1 cellular context compared by ENCODE assay signal in the genomic region with DNA sequence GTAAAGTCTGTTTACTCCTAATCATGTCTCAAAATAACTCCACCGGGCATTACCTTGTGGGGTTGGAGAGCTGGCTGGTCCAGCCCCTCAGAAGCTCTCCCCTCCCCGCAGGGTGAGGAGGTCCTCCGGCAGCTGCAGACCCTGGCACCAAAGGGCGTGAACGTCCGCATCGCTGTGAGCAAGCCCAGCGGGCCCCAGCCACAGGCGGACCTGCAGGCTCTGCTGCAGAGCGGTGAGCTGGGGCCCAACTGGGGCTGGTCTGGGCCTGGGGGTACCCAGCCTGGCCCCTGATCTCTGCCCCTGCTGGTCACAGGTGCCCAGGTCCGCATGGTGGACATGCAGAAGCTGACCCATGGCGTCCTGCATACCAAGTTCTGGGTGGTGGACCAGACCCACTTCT.
TF ChIP-seq lines count a peak whose summit lies in the region.

No MANE protein-coding gene starts in this region.

TF ChIP-seq in K562, 482 proteins besides CTCF, POLR2A, EP300 and RAD21:
- TF ChIP-seq, protein P1, sequence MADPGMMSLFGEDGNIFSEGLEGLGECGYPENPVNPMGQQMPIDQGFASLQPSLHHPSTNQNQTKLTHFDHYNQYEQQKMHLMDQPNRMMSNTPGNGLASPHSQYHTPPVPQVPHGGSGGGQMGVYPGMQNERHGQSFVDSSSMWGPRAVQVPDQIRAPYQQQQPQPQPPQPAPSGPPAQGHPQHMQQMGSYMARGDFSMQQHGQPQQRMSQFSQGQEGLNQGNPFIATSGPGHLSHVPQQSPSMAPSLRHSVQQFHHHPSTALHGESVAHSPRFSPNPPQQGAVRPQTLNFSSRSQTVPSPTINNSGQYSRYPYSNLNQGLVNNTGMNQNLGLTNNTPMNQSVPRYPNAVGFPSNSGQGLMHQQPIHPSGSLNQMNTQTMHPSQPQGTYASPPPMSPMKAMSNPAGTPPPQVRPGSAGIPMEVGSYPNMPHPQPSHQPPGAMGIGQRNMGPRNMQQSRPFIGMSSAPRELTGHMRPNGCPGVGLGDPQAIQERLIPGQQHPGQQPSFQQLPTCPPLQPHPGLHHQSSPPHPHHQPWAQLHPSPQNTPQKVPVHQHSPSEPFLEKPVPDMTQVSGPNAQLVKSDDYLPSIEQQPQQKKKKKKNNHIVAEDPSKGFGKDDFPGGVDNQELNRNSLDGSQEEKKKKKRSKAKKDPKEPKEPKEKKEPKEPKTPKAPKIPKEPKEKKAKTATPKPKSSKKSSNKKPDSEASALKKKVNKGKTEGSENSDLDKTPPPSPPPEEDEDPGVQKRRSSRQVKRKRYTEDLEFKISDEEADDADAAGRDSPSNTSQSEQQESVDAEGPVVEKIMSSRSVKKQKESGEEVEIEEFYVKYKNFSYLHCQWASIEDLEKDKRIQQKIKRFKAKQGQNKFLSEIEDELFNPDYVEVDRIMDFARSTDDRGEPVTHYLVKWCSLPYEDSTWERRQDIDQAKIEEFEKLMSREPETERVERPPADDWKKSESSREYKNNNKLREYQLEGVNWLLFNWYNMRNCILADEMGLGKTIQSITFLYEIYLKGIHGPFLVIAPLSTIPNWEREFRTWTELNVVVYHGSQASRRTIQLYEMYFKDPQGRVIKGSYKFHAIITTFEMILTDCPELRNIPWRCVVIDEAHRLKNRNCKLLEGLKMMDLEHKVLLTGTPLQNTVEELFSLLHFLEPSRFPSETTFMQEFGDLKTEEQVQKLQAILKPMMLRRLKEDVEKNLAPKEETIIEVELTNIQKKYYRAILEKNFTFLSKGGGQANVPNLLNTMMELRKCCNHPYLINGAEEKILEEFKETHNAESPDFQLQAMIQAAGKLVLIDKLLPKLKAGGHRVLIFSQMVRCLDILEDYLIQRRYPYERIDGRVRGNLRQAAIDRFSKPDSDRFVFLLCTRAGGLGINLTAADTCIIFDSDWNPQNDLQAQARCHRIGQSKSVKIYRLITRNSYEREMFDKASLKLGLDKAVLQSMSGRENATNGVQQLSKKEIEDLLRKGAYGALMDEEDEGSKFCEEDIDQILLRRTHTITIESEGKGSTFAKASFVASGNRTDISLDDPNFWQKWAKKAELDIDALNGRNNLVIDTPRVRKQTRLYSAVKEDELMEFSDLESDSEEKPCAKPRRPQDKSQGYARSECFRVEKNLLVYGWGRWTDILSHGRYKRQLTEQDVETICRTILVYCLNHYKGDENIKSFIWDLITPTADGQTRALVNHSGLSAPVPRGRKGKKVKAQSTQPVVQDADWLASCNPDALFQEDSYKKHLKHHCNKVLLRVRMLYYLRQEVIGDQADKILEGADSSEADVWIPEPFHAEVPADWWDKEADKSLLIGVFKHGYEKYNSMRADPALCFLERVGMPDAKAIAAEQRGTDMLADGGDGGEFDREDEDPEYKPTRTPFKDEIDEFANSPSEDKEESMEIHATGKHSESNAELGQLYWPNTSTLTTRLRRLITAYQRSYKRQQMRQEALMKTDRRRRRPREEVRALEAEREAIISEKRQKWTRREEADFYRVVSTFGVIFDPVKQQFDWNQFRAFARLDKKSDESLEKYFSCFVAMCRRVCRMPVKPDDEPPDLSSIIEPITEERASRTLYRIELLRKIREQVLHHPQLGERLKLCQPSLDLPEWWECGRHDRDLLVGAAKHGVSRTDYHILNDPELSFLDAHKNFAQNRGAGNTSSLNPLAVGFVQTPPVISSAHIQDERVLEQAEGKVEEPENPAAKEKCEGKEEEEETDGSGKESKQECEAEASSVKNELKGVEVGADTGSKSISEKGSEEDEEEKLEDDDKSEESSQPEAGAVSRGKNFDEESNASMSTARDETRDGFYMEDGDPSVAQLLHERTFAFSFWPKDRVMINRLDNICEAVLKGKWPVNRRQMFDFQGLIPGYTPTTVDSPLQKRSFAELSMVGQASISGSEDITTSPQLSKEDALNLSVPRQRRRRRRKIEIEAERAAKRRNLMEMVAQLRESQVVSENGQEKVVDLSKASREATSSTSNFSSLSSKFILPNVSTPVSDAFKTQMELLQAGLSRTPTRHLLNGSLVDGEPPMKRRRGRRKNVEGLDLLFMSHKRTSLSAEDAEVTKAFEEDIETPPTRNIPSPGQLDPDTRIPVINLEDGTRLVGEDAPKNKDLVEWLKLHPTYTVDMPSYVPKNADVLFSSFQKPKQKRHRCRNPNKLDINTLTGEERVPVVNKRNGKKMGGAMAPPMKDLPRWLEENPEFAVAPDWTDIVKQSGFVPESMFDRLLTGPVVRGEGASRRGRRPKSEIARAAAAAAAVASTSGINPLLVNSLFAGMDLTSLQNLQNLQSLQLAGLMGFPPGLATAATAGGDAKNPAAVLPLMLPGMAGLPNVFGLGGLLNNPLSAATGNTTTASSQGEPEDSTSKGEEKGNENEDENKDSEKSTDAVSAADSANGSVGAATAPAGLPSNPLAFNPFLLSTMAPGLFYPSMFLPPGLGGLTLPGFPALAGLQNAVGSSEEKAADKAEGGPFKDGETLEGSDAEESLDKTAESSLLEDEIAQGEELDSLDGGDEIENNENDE (IDR thresholded peaks at IDR 0.05; ENCODE audit: low read depth, low read length): no peak
- no peak for TF ChIP-seq ZNF133 (CRISPR knock-in tag; IDR thresholded peaks at IDR 0.05)
- peak; percentile 47; the same call in 1 of the 2 replicates for TF ChIP-seq POLR2G (IDR thresholded peaks at IDR 0.05; ENCODE audit: low read depth, low read length)
